ENCODE assay signal across 21 cellular contexts in the genomic region with DNA sequence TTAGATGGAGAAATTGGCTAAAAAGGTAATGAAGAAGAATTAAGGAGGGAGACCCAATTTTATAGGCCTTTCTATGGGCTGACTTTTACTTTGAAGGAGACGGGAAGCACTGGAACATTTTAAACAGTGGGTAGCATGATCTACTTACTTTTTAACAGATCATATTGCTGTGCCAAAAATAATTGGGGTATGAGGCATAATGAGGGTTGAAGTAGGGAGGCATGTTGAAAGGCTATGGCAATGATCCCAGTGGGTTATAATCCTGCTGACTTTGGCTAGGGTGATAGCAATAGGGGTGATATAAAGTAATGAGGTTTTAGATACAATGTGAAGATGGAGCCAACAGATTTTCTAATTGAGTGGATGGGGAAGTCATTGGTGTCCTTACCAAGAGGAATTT.
DNase-seq lines count a peak whose midpoint lies in the region; ATAC-seq and TF ChIP-seq lines count a peak whose summit lies in the region.
"Had no signal": no experiment of that assay in that cellular context is flagged by ENCODE, and none has a peak within 500 bp of the region (broad histone marks: within the 10 kb centered on the region; RNA-seq: fewer than 3 reads in every experiment).

No MANE protein-coding gene starts in this region.

- no peak overlapping the region for H2BK5ac ChIP-seq in mesenchymal stem cell (ENCODE audit: low read depth, low read length, poor library complexity, severe bottlenecking)

- no peak overlapping the region for H3K18ac ChIP-seq in mesenchymal stem cell (ENCODE audit: low read depth in 1 of 2, low read length in 2 of 2)

- H3K4ac ChIP-seq in mesenchymal stem cell (ENCODE audit: low read depth in 1 of 2, low read length in 2 of 2): no peak overlapping the region

- H3K27ac ChIP-seq in gastrocnemius medialis: peak overlapping the region in 1 of 4 donors; percentile 33
- no peak overlapping the region for H3K27ac ChIP-seq in mesenchymal stem cell (ENCODE audit: low read length, poor library complexity, severe bottlenecking)
- H3K27ac ChIP-seq: BLaER1, RWPE1, SK-N-MC had no signal

- no peak overlapping the region for H2BK12ac ChIP-seq in mesenchymal stem cell (ENCODE audit: low read length in 2 of 2)

- H3K4me1 ChIP-seq in gastrocnemius medialis (peaks cover 0 to 10% of the 10 kb centered on the region in 2 donors), mesenchymal stem cell (ENCODE audit: control insufficient read depth, insufficient read depth, low read depth, low read length) (no peaks in the 10 kb centered on the region)
- H3K4me1 ChIP-seq: BLaER1 had no signal

- in situ Hi-C loops in astrocyte of the spinal cord (cut with HindIII; ENCODE audit: low sequenced_read_pairs) (no loop called here), gastrocnemius medialis (cut with MboI; ENCODE audit: low sequenced_read_pairs in 4 of 4) (no loop called here)

- H3K9ac ChIP-seq in mesenchymal stem cell (ENCODE audit: low read length): no peak overlapping the region
- H3K9ac ChIP-seq: BLaER1 had no signal

- DNase-seq in HCEC 1CT (peak; percentile 9), NCI-H226 (peak; percentile 13), astrocyte of the spinal cord (ENCODE audit: low read depth, low spot score) (peak; percentile 22), gastrocnemius medialis (no peak), mesenchymal stem cell (no peak), HuH-7 (ENCODE audit: low spot score) (no peak)
- DNase-seq: CD4-positive, alpha-beta T cell; COR-L47; DND-41; HFFc6; KBM-7; NCI-H1092 treated with DMSO at 0.1 percent for 48 hours; NCI-H2029 treated with DMSO at 0.1 percent for 48 hours; NCI-H2171 treated with DMSO at 0.1 percent for 48 hours; NCI-H69; SHP77 treated with DMSO at 0.1 percent for 48 hours; SW 1271 had no signal

- TF ChIP-seq POLR2A in gastrocnemius medialis (IDR thresholded peaks at IDR 0.05): no peak

- intact Hi-C loops in gastrocnemius medialis (cut with DNase I; ENCODE audit: low total_unique reads): no loop called here

- 95% methylated on average over 1 of the region's 1 CpG for WGBS in mesenchymal stem cell

- H3K14ac ChIP-seq in mesenchymal stem cell (ENCODE audit: low read length in 2 of 2): no peak overlapping the region

- H3K36me3 ChIP-seq in gastrocnemius medialis (no peaks in the 10 kb centered on the region), mesenchymal stem cell (ENCODE audit: control insufficient read depth in 1 of 2, insufficient read depth in 2 of 2, low read depth in 1 of 2, low read length in 2 of 2) (no peaks in the 10 kb centered on the region)
- H3K36me3 ChIP-seq: BLaER1 had no signal

- H4K91ac ChIP-seq in mesenchymal stem cell (ENCODE audit: low read length): no peak overlapping the region

- no peak overlapping the region for H2BK120ac ChIP-seq in mesenchymal stem cell (ENCODE audit: low read depth, low read length)

- H4K8ac ChIP-seq in mesenchymal stem cell (ENCODE audit: low read length): no peak overlapping the region

- H2AFZ ChIP-seq in mesenchymal stem cell (ENCODE audit: low read depth, low read length): no peak overlapping the region

- no peak overlapping the region for H3K4me2 ChIP-seq in mesenchymal stem cell (ENCODE audit: low read length, poor library complexity, severe bottlenecking)
- H3K4me2 ChIP-seq: BLaER1 had no signal

- no peak overlapping the region for H2AK5ac ChIP-seq in mesenchymal stem cell (ENCODE audit: low read length, severe bottlenecking)

- no peaks in the 10 kb centered on the region for H3K79me1 ChIP-seq in mesenchymal stem cell (replicated peaks; ENCODE audit: low read length, poor library complexity, severe bottlenecking)

- TF ChIP-seq CTCF in astrocyte of the spinal cord (IDR thresholded peaks at IDR 0.05; ENCODE audit: low read depth, low read length) (no peak), gastrocnemius medialis (IDR thresholded peaks at IDR 0.05 in 4 of 5, conservative IDR thresholded peaks at IDR 0.05 in 1 of 5) (no peak)

- no peak overlapping the region for H3K23ac ChIP-seq in mesenchymal stem cell (ENCODE audit: low read length in 2 of 2)

- ATAC-seq in gastrocnemius medialis (peak; percentile 24 to 81), GM19395 (IDR thresholded peaks at IDR 0.05; ENCODE audit: unreplicated experiment) (no peak)

- H3K4me3 ChIP-seq in astrocyte of the spinal cord (ENCODE audit: low read depth, low read length): no peak overlapping the region
- H3K4me3 ChIP-seq in gastrocnemius medialis: no peak overlapping the region
- H3K4me3 ChIP-seq in mesenchymal stem cell (ENCODE audit: insufficient read depth in 1 of 2, low read depth in 1 of 2, low read length in 2 of 2): no peak overlapping the region
- H3K4me3 ChIP-seq: BLaER1, SK-N-MC had no signal

- no peaks in the 10 kb centered on the region for H3K27me3 ChIP-seq in gastrocnemius medialis
- no peaks in the 10 kb centered on the region for H3K27me3 ChIP-seq in mesenchymal stem cell (ENCODE audit: control insufficient read depth in 1 of 2, insufficient read depth in 1 of 2, low read length in 2 of 2)
- H3K27me3 ChIP-seq: BLaER1 had no signal

- no peaks in the 10 kb centered on the region for H3K9me3 ChIP-seq in gastrocnemius medialis
- peaks cover 8% of the 10 kb centered on the region for H3K9me3 ChIP-seq in mesenchymal stem cell (ENCODE audit: control insufficient read depth, low read length)
- H3K9me3 ChIP-seq: BLaER1 had no signal

- H2BK15ac ChIP-seq in mesenchymal stem cell (ENCODE audit: low read depth, poor library complexity, severe bottlenecking): no peak overlapping the region

Comparison
In these comparisons a context has a peak if more than half of its experiments do, and no peak if none do; other contexts are left out.
1. DNase-seq: peak in HCEC 1CT (single experiment), NCI-H226 (single experiment) and astrocyte of the spinal cord (single experiment); none in gastrocnemius medialis (0 of 2), mesenchymal stem cell (single experiment) and HuH-7 (single experiment).